12 cellular contexts compared by ENCODE assay signal in genomic region chr17:81064746-81065475, GRCh38. TPM values are rescaled to one million over a fixed set of nuclear protein-coding genes. Genes with fewer than 3 reads are reported as not detected.
DNase-seq lines count a peak whose midpoint lies in the region; ATAC-seq and TF ChIP-seq lines count a peak whose summit lies in the region.
"Had no signal": no experiment of that assay in that cellular context is flagged by ENCODE, and none has a peak within 500 bp of the region (broad histone marks: within the 10 kb centered on the region; RNA-seq: fewer than 3 reads in every experiment).

No MANE protein-coding gene starts in this region.

- intact Hi-C loops in vagina (cut with DNase I): no loop called here

- H3K9me3 ChIP-seq in SK-N-SH: no peaks in the 10 kb centered on the region
- no peaks in the 10 kb centered on the region for H3K9me3 ChIP-seq in mesenchymal stem cell (ENCODE audit: control insufficient read depth, low read length)
- no peaks in the 10 kb centered on the region for H3K9me3 ChIP-seq in vagina

- TF ChIP-seq RAD21 in SK-N-SH (IDR thresholded peaks at IDR 0.05; ENCODE audit: low read length): no peak

- TF ChIP-seq CTCF in SK-N-SH (IDR thresholded peaks at IDR 0.05): no peak
- TF ChIP-seq CTCF in vagina (IDR thresholded peaks at IDR 0.05): no peak
- TF ChIP-seq CTCF in endothelial cell (IDR thresholded peaks at IDR 0.05; ENCODE audit: unreplicated experiment): no peak

- H3K4ac ChIP-seq in mesenchymal stem cell (ENCODE audit: low read depth in 1 of 2, low read length in 2 of 2): no peak overlapping the region

- TF ChIP-seq EP300 in SK-N-SH (IDR thresholded peaks at IDR 0.05; ENCODE audit: borderline replicate concordance in 1 of 2, low read depth in 1 of 2, low read length in 1 of 2): no peak

- H3K36me3 ChIP-seq in SK-N-SH (replicated peaks in 1 of 2; ENCODE audit: control insufficient read depth in 1 of 2, insufficient read depth in 2 of 2, low read length in 1 of 2) (peaks cover 0 to 5% of the 10 kb centered on the region in 2 experiments), mesenchymal stem cell (ENCODE audit: control insufficient read depth in 1 of 2, insufficient read depth in 2 of 2, low read depth in 1 of 2, low read length in 2 of 2) (peaks cover 2 to 73% of the 10 kb centered on the region in 2 experiments), vagina (peaks cover 0 to 6% of the 10 kb centered on the region in 2 donors)

- DNase-seq in SK-N-SH: no peak
- DNase-seq in epithelial cell of prostate (ENCODE audit: low read depth, low spot score): peak; percentile 34
- no peak for DNase-seq in mesenchymal stem cell
- no peak for DNase-seq in vagina (ENCODE audit: extremely low spot score in 2 of 2)
- no peak for DNase-seq in NCI-H1092 treated with DMSO at 0.1 percent for 48 hours (lab: John Stamatoyannopoulos, UW)
- DNase-seq in middle frontal gyrus (ENCODE audit: extremely low spot score, low spot score): no peak
- DNase-seq in endothelial cell (ENCODE audit: low spot score): no peak
- DNase-seq: activated naive CD8-positive, alpha-beta T cell treated with anti-CD3 and anti-CD28 coated beads, Interleukin-2, amount 10 ng/mL, durations not matched to agents 7 days and 5 days; MV-4-11; stimulated activated CD4-positive, alpha-beta T cell treated with anti-CD3 and anti-CD28 coated beads, Interleukin-12 subunit alpha, Interleukin-12 subunit beta, amount 100 ng/mL, for 4 hours had no signal

- no peak for TF ChIP-seq POLR2A in vagina (IDR thresholded peaks at IDR 0.05)

- no peaks in the 10 kb centered on the region for H3K9me3 Mint-ChIP-seq in endothelial cell (ENCODE audit: unreplicated experiment)
- H3K9me3 Mint-ChIP-seq: activated naive CD8-positive, alpha-beta T cell treated with anti-CD3 and anti-CD28 coated beads, Interleukin-2, amount 10 ng/mL, durations not matched to agents 7 days and 5 days had no signal

- H3K4me1 Mint-ChIP-seq in endothelial cell (ENCODE audit: unreplicated experiment): peaks cover 16% of the 10 kb centered on the region
- H3K4me1 Mint-ChIP-seq: activated naive CD8-positive, alpha-beta T cell treated with anti-CD3 and anti-CD28 coated beads, Interleukin-2, amount 10 ng/mL, durations not matched to agents 7 days and 5 days had no signal

- ATAC-seq in SK-N-SH treated with all-trans-retinoic acid at 6 μM for 48 hours: no peak

- no peak overlapping the region for H2BK15ac ChIP-seq in mesenchymal stem cell (ENCODE audit: low read depth, poor library complexity, severe bottlenecking)

- peak overlapping the region; percentile 21 for H2BK5ac ChIP-seq in mesenchymal stem cell (ENCODE audit: low read depth, low read length, poor library complexity, severe bottlenecking)

- peaks cover 47% of the 10 kb centered on the region for H3K79me1 ChIP-seq in mesenchymal stem cell (replicated peaks; ENCODE audit: low read length, poor library complexity, severe bottlenecking)

- peak overlapping the region in 1 of 2 experiments; percentile 26 for H3K18ac ChIP-seq in mesenchymal stem cell (ENCODE audit: low read depth in 1 of 2, low read length in 2 of 2)

- H3K79me2 ChIP-seq in SK-N-SH (ENCODE audit: insufficient read depth): no peaks in the 10 kb centered on the region

- H3K27me3 ChIP-seq in SK-N-SH (ENCODE audit: insufficient read depth): no peaks in the 10 kb centered on the region
- no peaks in the 10 kb centered on the region for H3K27me3 ChIP-seq in mesenchymal stem cell (ENCODE audit: control insufficient read depth in 1 of 2, insufficient read depth in 1 of 2, low read length in 2 of 2)
- H3K27me3 ChIP-seq in vagina: no peaks in the 10 kb centered on the region

- WGBS in SK-N-SH (ENCODE audit: low lambda C conversion rate): 93% methylated on average over 15 of the region's 17 CpGs
- WGBS in mesenchymal stem cell: 86% methylated on average over 17 of the region's 17 CpGs

- no peak overlapping the region for H4K8ac ChIP-seq in mesenchymal stem cell (ENCODE audit: low read length)

- H3F3A ChIP-seq in SK-N-SH (replicated peaks; ENCODE audit: insufficient read depth): no peaks in the 10 kb centered on the region

- no peak overlapping the region for H3K9ac ChIP-seq in SK-N-SH
- H3K9ac ChIP-seq in mesenchymal stem cell (ENCODE audit: low read length): peak overlapping the region; percentile 48

- H3K36me3 Mint-ChIP-seq in endothelial cell (ENCODE audit: low read depth, unreplicated experiment): peaks cover 21% of the 10 kb centered on the region
- H3K36me3 Mint-ChIP-seq: activated naive CD8-positive, alpha-beta T cell treated with anti-CD3 and anti-CD28 coated beads, Interleukin-2, amount 10 ng/mL, durations not matched to agents 7 days and 5 days had no signal

- H3K4me3 ChIP-seq in SK-N-SH (ENCODE audit: low read depth in 2 of 2, low read length in 1 of 2): no peak overlapping the region
- H3K4me3 ChIP-seq in mesenchymal stem cell (ENCODE audit: insufficient read depth in 1 of 2, low read depth in 1 of 2, low read length in 2 of 2): peak overlapping the region in 1 of 2 experiments; percentile 11
- no peak overlapping the region for H3K4me3 ChIP-seq in vagina

- H3K27ac ChIP-seq in SK-N-SH (ENCODE audit: low read depth in 2 of 2, low read length in 1 of 2) (peak overlapping the region in 1 of 2 experiments; percentile 64; a peak in 2 of 4 replicates), epithelial cell of prostate (peak overlapping the region; percentile 77), mesenchymal stem cell (ENCODE audit: low read length, poor library complexity, severe bottlenecking) (peak overlapping the region; percentile 80), vagina (peak overlapping the region; percentile 61)
- H3K27ac ChIP-seq: 22Rv1 had no signal

- H2AK5ac ChIP-seq in mesenchymal stem cell (ENCODE audit: low read length, severe bottlenecking): peak overlapping the region; percentile 17

- peaks cover 12% of the 10 kb centered on the region for H4K20me1 ChIP-seq in SK-N-SH (ENCODE audit: insufficient read depth)

- no peak overlapping the region for H3K4me3 Mint-ChIP-seq in endothelial cell (ENCODE audit: unreplicated experiment)
- H3K4me3 Mint-ChIP-seq: activated naive CD8-positive, alpha-beta T cell treated with anti-CD3 and anti-CD28 coated beads, Interleukin-2, amount 10 ng/mL, durations not matched to agents 7 days and 5 days had no signal

- H3K27ac Mint-ChIP-seq in endothelial cell (ENCODE audit: unreplicated experiment): no peak overlapping the region
- H3K27ac Mint-ChIP-seq: activated naive CD8-positive, alpha-beta T cell treated with anti-CD3 and anti-CD28 coated beads, Interleukin-2, amount 10 ng/mL, durations not matched to agents 7 days and 5 days had no signal

- CTCF ChIA-PET in SK-N-SH (lab: Yijun Ruan, JAX): interaction anchor here (0.6 to 4.6 kb wide), 14 partner anchors 11 to 421 kb away, joined by 3 to 22 read pairs (median 4); no protein-coding TSS in a partner anchor

- POLR2A ChIA-PET in SK-N-SH (lab: Yijun Ruan, JAX): interaction anchor here (0.6 to 3.8 kb wide), 3 partner anchors 11 to 58 kb away, joined by 3 to 22 read pairs (median 3); no protein-coding TSS in a partner anchor

- H2AFZ ChIP-seq in SK-N-SH (ENCODE audit: low read depth): no peak overlapping the region
- no peak overlapping the region for H2AFZ ChIP-seq in mesenchymal stem cell (ENCODE audit: low read depth, low read length)

- no peak overlapping the region for H4K91ac ChIP-seq in mesenchymal stem cell (ENCODE audit: low read length)

- no peak overlapping the region for H3K14ac ChIP-seq in mesenchymal stem cell (ENCODE audit: low read length in 2 of 2)

- H3K4me2 ChIP-seq in SK-N-SH (no peak overlapping the region), mesenchymal stem cell (ENCODE audit: low read length, poor library complexity, severe bottlenecking) (no peak overlapping the region)

- H2BK12ac ChIP-seq in mesenchymal stem cell (ENCODE audit: low read length in 2 of 2): no peak overlapping the region

- peaks cover 12% of the 10 kb centered on the region for H3K27me3 Mint-ChIP-seq in endothelial cell (ENCODE audit: unreplicated experiment)
- H3K27me3 Mint-ChIP-seq: activated naive CD8-positive, alpha-beta T cell treated with anti-CD3 and anti-CD28 coated beads, Interleukin-2, amount 10 ng/mL, durations not matched to agents 7 days and 5 days had no signal

- no peak overlapping the region for H3K23ac ChIP-seq in mesenchymal stem cell (ENCODE audit: low read length in 2 of 2)

- peaks cover 0 to 54% of the 10 kb centered on the region in 2 experiments; a peak in 1 of 4 replicates for H3K4me1 ChIP-seq in SK-N-SH (ENCODE audit: control insufficient read depth in 1 of 2, insufficient read depth in 2 of 2, low read depth in 1 of 2, low read length in 1 of 2)
- peaks cover 50% of the 10 kb centered on the region for H3K4me1 ChIP-seq in mesenchymal stem cell (ENCODE audit: control insufficient read depth, insufficient read depth, low read depth, low read length)
- H3K4me1 ChIP-seq in vagina: peaks cover 43% of the 10 kb centered on the region

- no peak overlapping the region for H2BK120ac ChIP-seq in mesenchymal stem cell (ENCODE audit: low read depth, low read length)

- H3K9me2 ChIP-seq in SK-N-SH: no peaks in the 10 kb centered on the region

TF ChIP-seq in SK-N-SH, 30 proteins besides CTCF, POLR2A, EP300 and RAD21:
- TF ChIP-seq FOXJ3 (CRISPR knock-in tag; IDR thresholded peaks at IDR 0.05) (0 out of 2 replicates have a peak, but pooled peaks have one; percentile 16), NFIC (IDR thresholded peaks at IDR 0.05; ENCODE audit: borderline replicate concordance) (no peak)

TF ChIP-seq in SK-N-SH treated with all-trans-retinoic acid at 6 μM for 48 hours, 23 proteins besides CTCF, POLR2A, EP300 and RAD21 (continues in another document):
- no peak for TF ChIP-seq ARNTL (CRISPR knock-in tag; IDR thresholded peaks at IDR 0.05; ENCODE audit: borderline replicate concordance, low read depth)
- TF ChIP-seq TOX (CRISPR knock-in tag; IDR thresholded peaks at IDR 0.05; ENCODE audit: borderline replicate concordance): no peak
- no peak for TF ChIP-seq TCF4 (CRISPR knock-in tag; IDR thresholded peaks at IDR 0.05; ENCODE audit: borderline replicate concordance)
- TF ChIP-seq ZNF70 (CRISPR knock-in tag; IDR thresholded peaks at IDR 0.05): no peak
- no peak for TF ChIP-seq CREB5 (CRISPR knock-in tag; IDR thresholded peaks at IDR 0.05; ENCODE audit: low read depth)

RNA-seq across cellular contexts. Expression of gene BAIAP2, which starts 30.0 kb away (rescaled TPM):
- 15.5 and 19.8 TPM in 2 replicates for polyA plus RNA-seq in SK-N-SH (2012; rRNA removed)
- polyA plus RNA-seq in SK-N-SH (2012; cell fraction: cytosol; rRNA removed): 10.3 and 14.6 TPM in 2 replicates
- polyA plus RNA-seq in SK-N-SH (2012; cell fraction: nucleus; rRNA removed): 39.2 and 39.3 TPM in 2 replicates
- 20.5 TPM for polyA plus RNA-seq in mesenchymal stem cell (2013, experiment 1 of 2)
- 20.4 TPM for polyA plus RNA-seq in mesenchymal stem cell (2013, experiment 2 of 2)
- 113 TPM for total RNA-seq in vagina
- total RNA-seq in endothelial cell (ENCODE audit: unreplicated experiment): 67.8 TPM
